29 cellular contexts compared by ENCODE assay signal in genomic region chr10:99531696-99532050, GRCh38. TPM values are rescaled to one million over a fixed set of nuclear protein-coding genes. Genes with fewer than 3 reads are reported as not detected.
A peak's percentile ranks its signal among the peaks of the same experiment; 100 is the strongest.
DNase-seq lines count a peak whose midpoint lies in the region; ATAC-seq, FAIRE-seq and TF ChIP-seq lines count a peak whose summit lies in the region.
"Had no signal": no experiment of that assay in that cellular context is flagged by ENCODE, and none has a peak within 500 bp of the region (broad histone marks: within the 10 kb centered on the region; RNA-seq: fewer than 3 reads in every experiment).

No MANE protein-coding gene starts in this region.

- peaks cover 3% of the 10 kb centered on the region for H3K9me3 Mint-ChIP-seq in stimulated activated memory B cell treated with anti-CD40 and anti-IgM and Interleukin-4, amounts not matched to agents 10 μg/mL and 1 μg/mL and 100 μg/mL, for 72 hours
- H3K9me3 Mint-ChIP-seq: activated CD4-positive, alpha-beta memory T cell treated with anti-CD3 and anti-CD28 coated beads, Interleukin-2, amount 10 ng/mL, durations not matched to agents 7 days and 5 days had no signal

- H3K9me3 ChIP-seq in muscle layer of duodenum (ENCODE audit: control insufficient read depth in 1 of 2, low read length in 2 of 2): no peaks in the 10 kb centered on the region
- H3K9me3 ChIP-seq: Caco-2, upper lobe of left lung had no signal

- no peak for TF ChIP-seq CTCF in bronchial epithelial cell (IDR thresholded peaks at IDR 0.05; ENCODE audit: insufficient read depth, low read length, severe bottlenecking)

- H3K27ac ChIP-seq in muscle layer of duodenum (ENCODE audit: low read length): peak overlapping the region; percentile 80
- H3K27ac ChIP-seq: C4-2B, epithelial cell of prostate, upper lobe of left lung had no signal

- peaks cover 97% of the 10 kb centered on the region for H3K27me3 Mint-ChIP-seq in stimulated activated memory B cell treated with anti-CD40 and anti-IgM and Interleukin-4, amounts not matched to agents 10 μg/mL and 1 μg/mL and 100 μg/mL, for 72 hours

- H3K27ac Mint-ChIP-seq in stimulated activated memory B cell treated with anti-CD40 and anti-IgM and Interleukin-4, amounts not matched to agents 10 μg/mL and 1 μg/mL and 100 μg/mL, for 72 hours: no peak overlapping the region
- H3K27ac Mint-ChIP-seq: activated CD4-positive, alpha-beta memory T cell treated with anti-CD3 and anti-CD28 coated beads, Interleukin-2, amount 10 ng/mL, durations not matched to agents 7 days and 5 days; activated T-helper 2 cell treated with anti-CD3 and anti-CD28 coated beads, Interferon-gamma antibody, Interleukin-2, Interleukin-4, amounts not matched to agents 10 μg/mL and 5 μg/mL and 100 μg/mL, durations not matched to agents 14 hours and 24 hours and 36 hours; T-helper 17 cell had no signal

- H3K4me1 Mint-ChIP-seq in stimulated activated memory B cell treated with anti-CD40 and anti-IgM and Interleukin-4, amounts not matched to agents 10 μg/mL and 1 μg/mL and 100 μg/mL, for 72 hours: peaks cover 64% of the 10 kb centered on the region

- no peak overlapping the region for H3K4me3 ChIP-seq in bronchial epithelial cell (ENCODE audit: low read depth, low read length)
- H3K4me3 ChIP-seq in muscle layer of duodenum (ENCODE audit: low read depth in 1 of 2, low read length in 2 of 2): peak overlapping the region; percentile 74 to 90

- peak; percentile 26 for FAIRE-seq in HTR-8/SVneo (lab: Jason Lieb, UNC)
- FAIRE-seq in bronchial epithelial cell (lab: Jason Lieb, UNC): peak; percentile 89
- FAIRE-seq: keratinocyte had no signal

- H3K36me3 ChIP-seq in bronchial epithelial cell (ENCODE audit: control insufficient read depth, insufficient read depth, low read length): no peaks in the 10 kb centered on the region
- H3K36me3 ChIP-seq in muscle layer of duodenum (ENCODE audit: control insufficient read depth in 1 of 2, insufficient read depth in 2 of 2, low read length in 2 of 2): no peaks in the 10 kb centered on the region
- H3K36me3 ChIP-seq: upper lobe of left lung had no signal

- peak overlapping the region; percentile 21 for H3K4me3 Mint-ChIP-seq in stimulated activated memory B cell treated with anti-CD40 and anti-IgM and Interleukin-4, amounts not matched to agents 10 μg/mL and 1 μg/mL and 100 μg/mL, for 72 hours
- H3K4me3 Mint-ChIP-seq: activated CD4-positive, alpha-beta memory T cell treated with anti-CD3 and anti-CD28 coated beads, Interleukin-2, amount 10 ng/mL, durations not matched to agents 7 days and 5 days had no signal

- ATAC-seq in stimulated activated memory B cell treated with anti-CD40 and anti-IgM and Interleukin-4, amounts not matched to agents 10 μg/mL and 1 μg/mL and 100 μg/mL, for 72 hours: no peak
- no peak for ATAC-seq in GM21786 (IDR thresholded peaks at IDR 0.05; ENCODE audit: unreplicated experiment)
- ATAC-seq: left ventricle myocardium superior, sciatic nerve, T-helper 17 cell had no signal

- no peak for DNase-seq in HTR-8/SVneo (ENCODE audit: insufficient read length, low spot score)
- no peak for DNase-seq in bronchial epithelial cell (ENCODE audit: low read depth)
- no peak for DNase-seq in iPS-NIHi11 (ENCODE audit: low spot score)
- DNase-seq in NCI-H1105 treated with DMSO at 0.1 percent for 48 hours (lab: John Stamatoyannopoulos, UW): no peak
- DNase-seq: activated CD4-positive, alpha-beta memory T cell treated with anti-CD3 and anti-CD28 coated beads, Interleukin-2, amount 10 ng/mL, durations not matched to agents 7 days and 5 days; activated CD4-positive, alpha-beta T cell treated with anti-CD3 and anti-CD28 coated beads for 1 hour; activated CD8-positive, alpha-beta memory T cell treated with anti-CD3 and anti-CD28 coated beads, Interleukin-2, amount 50 U/mL, for 48 hours; Caco-2; DMS79; GDM1; KG1; left ventricle myocardium superior; MM.1S; NCI-H1417; NCI-H2107; NCI-H774; RPMI8226; T-helper 17 cell had no signal

- H3K36me3 Mint-ChIP-seq in stimulated activated memory B cell treated with anti-CD40 and anti-IgM and Interleukin-4, amounts not matched to agents 10 μg/mL and 1 μg/mL and 100 μg/mL, for 72 hours: peaks cover 4% of the 10 kb centered on the region

- peaks cover 4 to 24% of the 10 kb centered on the region in 2 donors for H3K4me1 ChIP-seq in muscle layer of duodenum (ENCODE audit: control insufficient read depth in 1 of 2, insufficient read depth in 2 of 2, low read length in 2 of 2)

- H3K27me3 ChIP-seq in bronchial epithelial cell (ENCODE audit: control insufficient read depth, insufficient read depth, low read length): peaks cover 80% of the 10 kb centered on the region
- peaks cover 71% of the 10 kb centered on the region for H3K27me3 ChIP-seq in muscle layer of duodenum (ENCODE audit: low read depth, low read length)

RNA-seq across cellular contexts. Expression of gene NKX2-3, which starts 1.1 kb away (rescaled TPM):
- under 0.01 TPM in 1 of 2 replicates, not detected in the other for total RNA-seq in bronchial epithelial cell
- total RNA-seq: activated CD4-positive, alpha-beta memory T cell treated with anti-CD3 and anti-CD28 coated beads, Interleukin-2, amount 10 ng/mL, durations not matched to agents 7 days and 5 days; activated T-helper 2 cell treated with anti-CD3 and anti-CD28 coated beads, Interferon-gamma antibody, Interleukin-2, Interleukin-4, amounts not matched to agents 10 μg/mL and 5 μg/mL and 100 μg/mL, durations not matched to agents 14 hours and 24 hours and 36 hours; chondrocyte; left ventricle myocardium superior; posterior vena cava; sciatic nerve; T-helper 17 cell had no signal
